ENCODE assay signal across 9 cellular contexts in the genomic region with DNA sequence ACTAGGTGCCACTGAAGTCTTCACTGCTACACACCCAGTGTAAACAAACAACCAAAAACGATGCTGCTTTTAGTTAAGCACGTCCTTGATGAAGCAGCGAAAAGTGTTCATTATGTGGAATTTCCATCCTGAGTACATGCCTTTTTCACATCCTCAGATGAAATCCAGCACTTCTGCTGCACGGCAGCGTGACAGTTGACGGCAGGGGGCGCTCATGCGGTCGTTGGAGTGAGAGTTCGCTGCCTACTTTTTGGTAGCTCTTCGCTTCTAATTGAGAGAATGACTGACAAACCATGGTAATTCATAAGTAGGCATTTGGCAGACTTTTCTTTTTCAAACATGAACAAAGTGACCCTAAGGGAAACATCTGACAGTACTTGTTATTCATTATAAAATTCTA. TPM values are rescaled to one million over a fixed set of nuclear protein-coding genes. Genes with fewer than 3 reads are reported as not detected.
DNase-seq lines count a peak whose midpoint lies in the region; ATAC-seq, FAIRE-seq and TF ChIP-seq lines count a peak whose summit lies in the region.
"Had no signal": no experiment of that assay in that cellular context is flagged by ENCODE, and none has a peak within 500 bp of the region (broad histone marks: within the 10 kb centered on the region; RNA-seq: fewer than 3 reads in every experiment).

No MANE protein-coding gene starts in this region.

- H3K36me3 ChIP-seq in colonic mucosa: no peaks in the 10 kb centered on the region

- H3K9ac ChIP-seq in colonic mucosa (ENCODE audit: low read depth in 2 of 2, low read length in 2 of 2): no peak overlapping the region

- no peaks in the 10 kb centered on the region for H3K27me3 ChIP-seq in colonic mucosa

- no peaks in the 10 kb centered on the region for H3K9me3 ChIP-seq in colonic mucosa

- peak; percentile 6 for DNase-seq in DMS53 (lab: John Stamatoyannopoulos, UW)
- DNase-seq in DMS53 treated with DMSO at 0.1 percent for 48 hours (lab: John Stamatoyannopoulos, UW; ENCODE audit: unreplicated experiment): no peak
- DNase-seq in SHP77 (lab: John Stamatoyannopoulos, UW): peak; percentile 54 to 57
- DNase-seq in colonic mucosa: peak; percentile 69
- peak; percentile 1 to 70 for DNase-seq in lung microvascular endothelial cell (ENCODE audit: low read depth in 2 of 2)
- DNase-seq in urothelium cell line (ENCODE audit: low spot score): peak; percentile 21
- no peak for DNase-seq in epidermal melanocyte (ENCODE audit: insufficient read length, low spot score)
- DNase-seq: activated B cell treated with CpG ODN at 0.5 μM for 24 hours had no signal

- H3K27ac ChIP-seq in colonic mucosa: no peak overlapping the region

- ATAC-seq in HG03139 (IDR thresholded peaks at IDR 0.05; ENCODE audit: unreplicated experiment): no peak

- H3K4me3 ChIP-seq in colonic mucosa: no peak overlapping the region

- intact Hi-C loops in colonic mucosa (cut with DNase I): no loop called here

- no peaks in the 10 kb centered on the region for H3K4me1 ChIP-seq in colonic mucosa

- peak; percentile 46 for TF ChIP-seq CTCF in colonic mucosa (IDR thresholded peaks at IDR 0.05)

- FAIRE-seq in urothelium cell line (lab: Jason Lieb, UNC): no peak

RNA-seq across cellular contexts. Expression of a gene that starts 55.2 kb away (rescaled TPM):
- total RNA-seq in colonic mucosa (not detected), lung microvascular endothelial cell (not detected in 2 replicates)
- total RNA-seq: activated B cell treated with CpG ODN at 0.5 μM for 24 hours had no signal

Comparison
In these comparisons a context has a peak if more than half of its experiments do, and no peak if none do; other contexts are left out.
1. DNase-seq: peak in DMS53 (single experiment), SHP77 (2 of 2), colonic mucosa (single experiment), lung microvascular endothelial cell (2 of 2) and urothelium cell line (single experiment); none in DMS53 treated with DMSO at 0.1 percent for 48 hours (single experiment) and epidermal melanocyte (single experiment).